13 cellular contexts compared by ENCODE assay signal in genomic region chr4:168636506-168637176, GRCh38.
DNase-seq lines count a peak whose midpoint lies in the region; ATAC-seq and TF ChIP-seq lines count a peak whose summit lies in the region.
"Had no signal": no experiment of that assay in that cellular context is flagged by ENCODE, and none has a peak within 500 bp of the region (broad histone marks: within the 10 kb centered on the region; RNA-seq: fewer than 3 reads in every experiment).

No MANE protein-coding gene starts in this region.

- H3K27me3 Mint-ChIP-seq in type B pancreatic cell (peaks cover 3% of the 10 kb centered on the region), GM23338 (ENCODE audit: insufficient read depth, low read depth, poor library complexity) (peaks cover 2% of the 10 kb centered on the region)

- no peak overlapping the region for H3K9ac ChIP-seq in muscle layer of colon (ENCODE audit: low read length)

- H3K36me3 Mint-ChIP-seq in type B pancreatic cell (peaks cover 11% of the 10 kb centered on the region), GM23338 (ENCODE audit: low read depth) (no peaks in the 10 kb centered on the region)
- H3K36me3 Mint-ChIP-seq: activated naive CD8-positive, alpha-beta T cell treated with anti-CD3 and anti-CD28 coated beads, Interleukin-2, amount 10 ng/mL, durations not matched to agents 7 days and 5 days had no signal

- H3K79me2 ChIP-seq in GM23338 (replicated peaks; ENCODE audit: insufficient read depth), result no peaks in the 10 kb centered on the region

- H3K27ac Mint-ChIP-seq in type B pancreatic cell (peak overlapping the region; percentile 1), GM23338 (no peak overlapping the region)
- H3K27ac Mint-ChIP-seq: activated CD4-positive, alpha-beta T cell treated with anti-CD3 and anti-CD28 coated beads, Interleukin-2, amount 10 ng/mL, durations not matched to agents 7 days and 5 days; activated naive CD8-positive, alpha-beta T cell treated with anti-CD3 and anti-CD28 coated beads, Interleukin-2, amount 10 ng/mL, durations not matched to agents 7 days and 5 days had no signal

- H3K4me3 ChIP-seq in esophagus (ENCODE audit: low read depth in 1 of 2, low read length in 2 of 2), result no peak overlapping the region
- H3K4me3 ChIP-seq in muscle layer of colon (ENCODE audit: low read depth in 1 of 2, low read length in 2 of 2), result no peak overlapping the region
- no peak overlapping the region for H3K4me3 ChIP-seq in GM23338
- H3K4me3 ChIP-seq: pancreas, Peyer's patch had no signal

- WGBS in esophagus, 2 donors, result 59 to 64% methylated on average over 3 of the region's 3 CpGs

- peaks cover 7% of the 10 kb centered on the region for H3K9me3 Mint-ChIP-seq in type B pancreatic cell
- no peaks in the 10 kb centered on the region for H3K9me3 Mint-ChIP-seq in GM23338
- H3K9me3 Mint-ChIP-seq: activated CD4-positive, alpha-beta T cell treated with anti-CD3 and anti-CD28 coated beads, Interleukin-2, amount 10 ng/mL, durations not matched to agents 7 days and 5 days; activated naive CD8-positive, alpha-beta T cell treated with anti-CD3 and anti-CD28 coated beads, Interleukin-2, amount 10 ng/mL, durations not matched to agents 7 days and 5 days had no signal

- H4K20me1 ChIP-seq in GM23338 (replicated peaks; ENCODE audit: insufficient read depth), result no peaks in the 10 kb centered on the region

- H3K9me3 ChIP-seq in esophagus (ENCODE audit: control insufficient read depth in 2 of 2, insufficient read depth in 1 of 2, low read depth in 1 of 2, low read length in 1 of 2) (no peaks in the 10 kb centered on the region), muscle layer of colon (ENCODE audit: low read length) (no peaks in the 10 kb centered on the region)
- H3K9me3 ChIP-seq: pancreas, Peyer's patch had no signal

- H3K4me3 Mint-ChIP-seq in type B pancreatic cell (no peak overlapping the region), GM23338 (no peak overlapping the region)
- H3K4me3 Mint-ChIP-seq: activated CD4-positive, alpha-beta T cell treated with anti-CD3 and anti-CD28 coated beads, Interleukin-2, amount 10 ng/mL, durations not matched to agents 7 days and 5 days; activated naive CD8-positive, alpha-beta T cell treated with anti-CD3 and anti-CD28 coated beads, Interleukin-2, amount 10 ng/mL, durations not matched to agents 7 days and 5 days had no signal

- H2AFZ ChIP-seq in GM23338, result no peak overlapping the region

- H3K27me3 ChIP-seq in esophagus (ENCODE audit: control insufficient read depth in 1 of 2, insufficient read depth in 2 of 2, low read length in 2 of 2) (no peaks in the 10 kb centered on the region), muscle layer of colon (ENCODE audit: control insufficient read depth in 1 of 2, insufficient read depth in 2 of 2, low read length in 2 of 2) (no peaks in the 10 kb centered on the region), GM23338 (ENCODE audit: insufficient read depth) (peaks cover 15% of the 10 kb centered on the region; the same call in 1 of the 2 replicates)
- H3K27me3 ChIP-seq: Peyer's patch had no signal

- no peaks in the 10 kb centered on the region for H3K4me1 ChIP-seq in esophagus (ENCODE audit: control insufficient read depth in 2 of 2, insufficient read depth in 2 of 2, low read length in 1 of 2)
- peaks cover 42% of the 10 kb centered on the region for H3K4me1 ChIP-seq in muscle layer of colon (ENCODE audit: insufficient read depth, low read length)
- H3K4me1 ChIP-seq in GM23338 (ENCODE audit: insufficient read depth), result peaks cover 17% of the 10 kb centered on the region; the same call in 1 of the 2 replicates
- H3K4me1 ChIP-seq: Peyer's patch had no signal

- H3K27ac ChIP-seq in esophagus (ENCODE audit: low read depth in 2 of 2, low read length in 1 of 2) (peak overlapping the region; percentile 19 to 31), muscle layer of colon (ENCODE audit: low read depth, low read length) (peak overlapping the region; percentile 33), GM23338 (ENCODE audit: low read depth) (no peak overlapping the region)
- H3K27ac ChIP-seq: pancreas had no signal

- peaks cover 60% of the 10 kb centered on the region for H3K4me1 Mint-ChIP-seq in type B pancreatic cell (ENCODE audit: unreplicated experiment)
- peaks cover 28% of the 10 kb centered on the region for H3K4me1 Mint-ChIP-seq in GM23338

- no peak overlapping the region for H3K4me2 ChIP-seq in GM23338

- H3K36me3 ChIP-seq in esophagus (ENCODE audit: control insufficient read depth in 2 of 2, insufficient read depth in 2 of 2, low read length in 1 of 2) (no peaks in the 10 kb centered on the region), muscle layer of colon (ENCODE audit: insufficient read depth, low read length) (no peaks in the 10 kb centered on the region), GM23338 (ENCODE audit: insufficient read depth) (no peaks in the 10 kb centered on the region)
- H3K36me3 ChIP-seq: pancreas, Peyer's patch had no signal

- no peaks in the 10 kb centered on the region for H3K9me2 ChIP-seq in GM23338 (ENCODE audit: insufficient read depth)

- peaks cover 2% of the 10 kb centered on the region; the same call in 1 of the 2 replicates for H3F3A ChIP-seq in GM23338 (replicated peaks; ENCODE audit: low read depth)

- TF ChIP-seq CTCF in type B pancreatic cell (conservative IDR thresholded peaks at IDR 0.05) (no peak), GM23338 (conservative IDR thresholded peaks at IDR 0.05; ENCODE audit: low read depth in 2 of 2) (no peak)

- no peak for ATAC-seq in HG03521 (IDR thresholded peaks at IDR 0.05; ENCODE audit: unreplicated experiment)
- no peak for ATAC-seq in GM23338

- DNase-seq in M059J (ENCODE audit: low read depth), result peak; percentile 80
- DNase-seq in type B pancreatic cell (ENCODE audit: extremely low spot score, unreplicated experiment), result no peak
- no peak for DNase-seq in germinal center (ENCODE audit: low spot score)
- DNase-seq in GM23338 (ENCODE audit: low spot score), result no peak
- DNase-seq in Ammon's horn (ENCODE audit: low spot score), result no peak
- DNase-seq: activated CD4-positive, alpha-beta T cell treated with anti-CD3 and anti-CD28 coated beads, Interleukin-2, amount 10 ng/mL, durations not matched to agents 7 days and 5 days; activated naive CD8-positive, alpha-beta T cell treated with anti-CD3 and anti-CD28 coated beads, Interleukin-2, amount 10 ng/mL, durations not matched to agents 7 days and 5 days; GDM1; pancreas; Peyer's patch had no signal

TF ChIP-seq in GM23338, 12 proteins besides CTCF, POLR2A, EP300 and RAD21 (continues in another document):
- TF ChIP-seq EZH2phosphoT487 (IDR thresholded peaks at IDR 0.05; ENCODE audit: unreplicated experiment), result no peak
- TF ChIP-seq ZNF114 (CRISPR knock-in tag; IDR thresholded peaks at IDR 0.05), result no peak
- no peak for TF ChIP-seq STAT1 (IDR thresholded peaks at IDR 0.05; ENCODE audit: unreplicated experiment)
- TF ChIP-seq ZNF331 (CRISPR knock-in tag; IDR thresholded peaks at IDR 0.05; ENCODE audit: low read depth), result no peak
